In genomic region chr20:38760978-38761377, GRCh38 we compare ENCODE assay signal across 8 cellular contexts. TPM values are rescaled to one million over a fixed set of nuclear protein-coding genes. Genes with fewer than 3 reads are reported as not detected.
"Had no signal": no experiment of that assay in that cellular context is flagged by ENCODE, and none has a peak within 500 bp of the region (broad histone marks: within the 10 kb centered on the region; RNA-seq: fewer than 3 reads in every experiment).

No MANE protein-coding gene starts in this region.

- H3K27ac ChIP-seq: HL-60 had no signal

- H3K4me3 Mint-ChIP-seq: IgD-negative memory B cell had no signal

- DNase-seq: IMR-90, KBM-7, KG1 had no signal

- H3K9me3 Mint-ChIP-seq: IgD-negative memory B cell had no signal

- ATAC-seq: HepG2 had no signal

- H3K27me3 Mint-ChIP-seq: IgD-negative memory B cell had no signal

- FAIRE-seq: HepG2 had no signal

- H3K27ac Mint-ChIP-seq: IgD-negative memory B cell had no signal

RNA-seq across cellular contexts. Expression of gene SLC32A1, which starts 36.7 kb away (rescaled TPM):
- total RNA-seq: HepG2, HT-29, HT1080, IMR-90 had no signal
- polyA plus RNA-seq: HepG2, IgD-negative memory B cell, IMR-90 had no signal

RNA-seq across cellular contexts. Expression of gene PPP1R16B, which starts 44.5 kb away (rescaled TPM):
- total RNA-seq: HT-29, IMR-90 had no signal
- polyA plus RNA-seq: IMR-90 had no signal
